ENCODE assay signal across 8 cellular contexts in the genomic region with DNA sequence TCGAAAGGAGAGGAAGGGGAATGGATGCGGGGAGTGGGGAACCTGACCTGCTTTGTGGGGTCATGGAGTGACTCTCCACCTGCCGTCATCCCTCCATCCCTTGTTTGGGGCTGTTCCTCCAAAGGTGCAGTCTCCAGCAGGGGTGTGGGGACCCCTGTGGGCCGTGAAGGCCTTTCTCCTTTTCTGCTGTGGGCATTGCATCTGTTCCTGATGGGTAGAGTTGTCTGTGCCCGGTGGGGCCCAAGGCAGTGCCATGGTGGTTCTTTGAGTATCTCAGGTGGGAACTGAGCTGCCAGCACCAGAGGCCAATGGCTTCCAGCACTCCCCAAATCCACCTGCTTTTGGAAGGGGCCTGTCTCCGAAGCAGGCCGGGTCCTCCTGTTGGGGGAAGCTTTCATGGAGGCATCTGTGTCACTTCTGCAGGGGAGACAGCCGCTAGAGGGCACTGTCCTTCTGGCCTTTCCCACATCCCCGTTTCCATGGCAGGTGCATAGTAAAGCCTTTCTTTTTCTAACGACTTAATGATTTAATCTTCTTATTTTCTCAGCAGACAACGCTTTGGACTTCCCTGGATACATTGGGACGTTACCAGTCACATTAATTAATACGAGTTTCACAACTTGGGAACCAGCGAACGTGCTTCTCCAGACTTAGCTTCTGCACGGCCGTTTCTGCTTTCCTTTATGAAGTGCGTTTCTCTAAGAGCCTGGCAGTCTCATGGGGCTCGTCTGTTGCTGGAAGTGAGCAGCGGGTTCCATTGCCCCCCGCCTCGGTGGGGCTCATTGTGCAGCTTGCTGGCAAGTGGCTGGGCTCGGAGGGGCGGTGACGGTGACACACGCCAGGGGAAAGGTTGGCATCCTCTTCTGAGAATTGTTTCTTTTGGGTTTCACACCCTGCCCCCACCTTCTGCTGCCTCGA. TPM values are rescaled to one million over a fixed set of nuclear protein-coding genes. Genes with fewer than 3 reads are reported as not detected.
A peak's percentile ranks its signal among the peaks of the same experiment; 100 is the strongest.
DNase-seq lines count a peak whose midpoint lies in the region; ATAC-seq and TF ChIP-seq lines count a peak whose summit lies in the region.

No MANE protein-coding gene starts in this region.

- no peak for ATAC-seq in Right ventricle myocardium superior (ENCODE audit: poor library complexity)
- ATAC-seq in upper lobe of left lung (ENCODE audit: low FRiP score in 2 of 2): peak in 1 of 2 donors; percentile 68
- ATAC-seq in HG02970 (IDR thresholded peaks at IDR 0.05; ENCODE audit: low FRiP score, unreplicated experiment): no peak

- H3K27me3 ChIP-seq in MG63: no peaks in the 10 kb centered on the region
- no peaks in the 10 kb centered on the region for H3K27me3 ChIP-seq in upper lobe of left lung

- peaks cover 3 to 19% (median 4%) of the 10 kb centered on the region in 4 donors for H3K4me1 ChIP-seq in upper lobe of left lung

- H3K36me3 ChIP-seq in MG63 (peaks cover 15% of the 10 kb centered on the region), upper lobe of left lung (no peaks in the 10 kb centered on the region)

- peak; percentile 63 to 81 (median 74) for TF ChIP-seq CTCF in upper lobe of left lung (IDR thresholded peaks at IDR 0.05)

- H3K27me3 Mint-ChIP-seq in activated naive CD8-positive, alpha-beta T cell treated with anti-CD3 and anti-CD28 coated beads for 36 hours: no peaks in the 10 kb centered on the region

- H3K9me3 ChIP-seq in MG63 (no peaks in the 10 kb centered on the region), upper lobe of left lung (no peaks in the 10 kb centered on the region)

- peaks cover 6% of the 10 kb centered on the region for H3K36me3 Mint-ChIP-seq in activated naive CD8-positive, alpha-beta T cell treated with anti-CD3 and anti-CD28 coated beads for 36 hours

- no peaks in the 10 kb centered on the region for H3K9me3 Mint-ChIP-seq in activated naive CD8-positive, alpha-beta T cell treated with anti-CD3 and anti-CD28 coated beads for 36 hours

- 48 to 49% methylated on average over 23 to 26 of the region's 27 CpGs for WGBS in upper lobe of left lung, 2 donors

- intact Hi-C loops in Right ventricle myocardium superior (cut with DNase I): loop anchor here (5.0 kb wide), 1 partner anchor 546 kb away; no protein-coding TSS in a partner anchor

- H3K27ac ChIP-seq in upper lobe of left lung: no peak overlapping the region

- H3K4me3 ChIP-seq in MG63 (no peak overlapping the region), upper lobe of left lung (peak overlapping the region in 1 of 4 donors; percentile 20)

- no peak for TF ChIP-seq POLR2A in upper lobe of left lung (IDR thresholded peaks at IDR 0.05)

- peak; percentile 53 for DNase-seq in DMS79 treated with DMSO at 0.1 percent for 48 hours (lab: John Stamatoyannopoulos, UW)
- DNase-seq in MG63: peak; percentile 47
- DNase-seq in SKM-1 (lab: John Stamatoyannopoulos, UW; ENCODE audit: unreplicated experiment): peak; percentile 17
- DNase-seq in activated naive CD8-positive, alpha-beta T cell treated with anti-CD3 and anti-CD28 coated beads for 36 hours: peak; percentile 55
- DNase-seq in Right ventricle myocardium superior: peak; percentile 83
- DNase-seq in pons (ENCODE audit: low spot score): peak; percentile 74
- peak; percentile 48 to 79 for DNase-seq in upper lobe of left lung

- H3K4me3 Mint-ChIP-seq in activated naive CD8-positive, alpha-beta T cell treated with anti-CD3 and anti-CD28 coated beads for 36 hours: no peak overlapping the region

- no peaks in the 10 kb centered on the region for H3K4me1 Mint-ChIP-seq in activated naive CD8-positive, alpha-beta T cell treated with anti-CD3 and anti-CD28 coated beads for 36 hours

- H3K27ac Mint-ChIP-seq in activated naive CD8-positive, alpha-beta T cell treated with anti-CD3 and anti-CD28 coated beads for 36 hours: no peak overlapping the region

- no peak for TF ChIP-seq EP300 in upper lobe of left lung (IDR thresholded peaks at IDR 0.05)

RNA-seq across cellular contexts. Expression of gene PARVB, which starts 57.1 kb away (rescaled TPM):
- total RNA-seq in MG63 (2014; rRNA removed; shearing (Covaris generic); ENCODE audit: low replicate concordance): 31.0 and 88.1 TPM in 2 replicates
- total RNA-seq in activated naive CD8-positive, alpha-beta T cell treated with anti-CD3 and anti-CD28 coated beads for 36 hours: 10 to 100 TPM; 71.4 to 71.5 TPM
- 194 TPM for total RNA-seq in Right ventricle myocardium superior
- 10 to 100 TPM; 14.5 to 56.1 (median 37.0) TPM for total RNA-seq in upper lobe of left lung

Comparison
In these comparisons a context has a peak if more than half of its experiments do, and no peak if none do; other contexts are left out.
1. DNase-seq: peak in every context shown above with its lines; median percentile 83 in Right ventricle myocardium superior; 74 in pons; 64 in upper lobe of left lung; 55 in activated naive CD8-positive, alpha-beta T cell treated with anti-CD3 and anti-CD28 coated beads for 36 hours; 53 in DMS79 treated with DMSO at 0.1 percent for 48 hours; 47 in MG63; 17 in SKM-1.